ENCODE assay signal across 29 cellular contexts in genomic region chr4:170087163-170087700, GRCh38. TPM values are rescaled to one million over a fixed set of nuclear protein-coding genes. Genes with fewer than 3 reads are reported as not detected.
A peak's percentile ranks its signal among the peaks of the same experiment; 100 is the strongest.
DNase-seq lines count a peak whose midpoint lies in the region; ATAC-seq and TF ChIP-seq lines count a peak whose summit lies in the region.
"Had no signal": no experiment of that assay in that cellular context is flagged by ENCODE, and none has a peak within 500 bp of the region (broad histone marks: within the 10 kb centered on the region; RNA-seq: fewer than 3 reads in every experiment).

No MANE protein-coding gene starts in this region.

- TF ChIP-seq CTCF in fibroblast of lung (conservative IDR thresholded peaks at IDR 0.05 in 1 of 2, IDR thresholded peaks at IDR 0.05 in 1 of 2; ENCODE audit: low read depth in 1 of 2, low read length in 2 of 2): no peak
- TF ChIP-seq CTCF in retinal pigment epithelial cell (conservative IDR thresholded peaks at IDR 0.05; ENCODE audit: low read depth, low read length): no peak

- H3K79me2 ChIP-seq in fibroblast of lung (ENCODE audit: control insufficient read depth, insufficient read depth, low read length): no peaks in the 10 kb centered on the region

- no peak for ATAC-seq in GM21515 (IDR thresholded peaks at IDR 0.05; ENCODE audit: unreplicated experiment)
- no peak for ATAC-seq in HG02623 (IDR thresholded peaks at IDR 0.05; ENCODE audit: unreplicated experiment)
- ATAC-seq: activated naive CD8-positive, alpha-beta T cell treated with anti-CD3 and anti-CD28 coated beads, Interleukin-2, amount 50 U/mL, for 24 hours; heart left ventricle; left lung; natural killer cell; right cardiac atrium had no signal

- TF ChIP-seq RAD21 in Ishikawa (IDR thresholded peaks at IDR 0.05; ENCODE audit: low read depth): no peak

- no peaks in the 10 kb centered on the region for H4K20me1 ChIP-seq in fibroblast of lung (ENCODE audit: control insufficient read depth, extremely low read depth, insufficient read depth, low read length)

- H3K4me2 ChIP-seq in fibroblast of lung (ENCODE audit: extremely low read depth, insufficient read depth, low read length): no peak overlapping the region

- H3K4me3 ChIP-seq in SK-N-MC (peak overlapping the region; percentile 32; the same call in 1 of the 2 replicates), fibroblast of lung (replicated peaks in 1 of 4; ENCODE audit: control extremely low read depth in 1 of 4, insufficient read depth in 1 of 4, low read depth in 3 of 4, low read length in 4 of 4) (no peak overlapping the region), retinal pigment epithelial cell (ENCODE audit: low read length) (no peak overlapping the region)
- H3K4me3 ChIP-seq: cardiac muscle cell, heart left ventricle, left lung, testis, vagina had no signal

- DNase-seq in SK-N-MC (ENCODE audit: low read depth, low spot score): peak; percentile 69
- peak; percentile 2 to 58 for DNase-seq in fibroblast of lung (ENCODE audit: low read depth in 2 of 2)
- DNase-seq in retinal pigment epithelial cell (ENCODE audit: low read depth): peak; percentile 74
- no peak for DNase-seq in hippocampal formation (lab: John Stamatoyannopoulos, UW)
- DNase-seq: activated CD4-positive, alpha-beta T cell treated with anti-CD3 and anti-CD28 coated beads for 4 hours; activated CD8-positive, alpha-beta memory T cell treated with anti-CD3 and anti-CD28 coated beads for 24 hours; activated gamma-delta T cell treated with Interleukin-2 at 50 U/mL for 16 hours; activated naive CD8-positive, alpha-beta T cell treated with anti-CD3 and anti-CD28 coated beads, Interleukin-2, amount 50 U/mL, for 24 hours; activated T-cell treated with anti-CD3 and anti-CD28 coated beads, Interleukin-2, amount 50 U/mL, for 1 hour; cortex of kidney; heart left ventricle; KG1; left lung; natural killer cell; NCI-H1092; NCI-H1930; NCI-H69; right cardiac atrium; stimulated activated CD4-positive, alpha-beta T cell treated with anti-CD3 and anti-CD28 coated beads, Interleukin-4, amount 100 ng/mL, for 4 hours; stimulated activated naive CD4-positive, alpha-beta T cell; testis had no signal

- H3K27me3 ChIP-seq in fibroblast of lung (ENCODE audit: control insufficient read depth, insufficient read depth, low read length): no peaks in the 10 kb centered on the region
- H3K27me3 ChIP-seq: cardiac muscle cell, testis, vagina had no signal

- no peak overlapping the region for H2AFZ ChIP-seq in fibroblast of lung (ENCODE audit: low read length)

- no peak overlapping the region for H3K9ac ChIP-seq in SK-N-MC (ENCODE audit: insufficient read length)
- H3K9ac ChIP-seq in fibroblast of lung (ENCODE audit: insufficient read depth, low read length): no peak overlapping the region

- H3K4me1 ChIP-seq in fibroblast of lung (ENCODE audit: control insufficient read depth, extremely low read depth, insufficient read depth, low read length): peaks cover 3% of the 10 kb centered on the region

- H3K27ac ChIP-seq in SK-N-MC (no peak overlapping the region), fibroblast of lung (ENCODE audit: insufficient read depth, low read length) (no peak overlapping the region)
- H3K27ac ChIP-seq: cardiac muscle cell, heart left ventricle, left lung, RWPE1, testis, vagina had no signal

- H3K9me3 ChIP-seq in SK-N-MC (ENCODE audit: low read depth, low read length) (no peaks in the 10 kb centered on the region), fibroblast of lung (ENCODE audit: control insufficient read depth, insufficient read depth, low read depth, low read length) (no peaks in the 10 kb centered on the region)
- H3K9me3 ChIP-seq: heart left ventricle, left lung, testis, vagina had no signal

- no peak for TF ChIP-seq EP300 in Ishikawa (IDR thresholded peaks at IDR 0.05; ENCODE audit: borderline replicate concordance)

- H3K36me3 ChIP-seq in SK-N-MC (ENCODE audit: insufficient read depth, low read length) (no peaks in the 10 kb centered on the region), fibroblast of lung (ENCODE audit: control insufficient read depth, insufficient read depth, low read length) (no peaks in the 10 kb centered on the region)

TF ChIP-seq in Ishikawa, 13 proteins besides CTCF, POLR2A, EP300 and RAD21:
- TF ChIP-seq ZBTB7A (IDR thresholded peaks at IDR 0.05; ENCODE audit: low read depth) (no peak), MAX (IDR thresholded peaks at IDR 0.05) (no peak), CEBPB (IDR thresholded peaks at IDR 0.05) (peak; percentile 71)

RNA-seq across cellular contexts. Expression of gene AADAT, which starts 2.5 kb away (rescaled TPM):
- 2.6 and 3.5 TPM in 2 replicates for total RNA-seq in fibroblast of lung
- polyA plus RNA-seq in fibroblast of lung: 7.6 and 9.9 TPM in 2 replicates
- 3.5 and 5.8 TPM in 2 replicates for polyA plus RNA-seq in fibroblast of lung (2012)
- 0.37 and 7.8 TPM in 2 replicates for polyA minus RNA-seq in fibroblast of lung (ENCODE audit: low replicate concordance)
- total RNA-seq: natural killer cell; T-helper 2 cell treated with Interferon-gamma antibody and Interleukin-4, amounts not matched to agents 100 ng/mL and 5 ng/mL, for 36 hours had no signal
- polyA plus RNA-seq: CD14-positive monocyte had no signal

Comparison
In these comparisons a context has a peak if more than half of its experiments do, and no peak if none do; other contexts are left out.
1. DNase-seq: peak in SK-N-MC (single experiment), fibroblast of lung (2 of 2) and retinal pigment epithelial cell (single experiment); none in hippocampal formation (0 of 2).